In the genomic region with DNA sequence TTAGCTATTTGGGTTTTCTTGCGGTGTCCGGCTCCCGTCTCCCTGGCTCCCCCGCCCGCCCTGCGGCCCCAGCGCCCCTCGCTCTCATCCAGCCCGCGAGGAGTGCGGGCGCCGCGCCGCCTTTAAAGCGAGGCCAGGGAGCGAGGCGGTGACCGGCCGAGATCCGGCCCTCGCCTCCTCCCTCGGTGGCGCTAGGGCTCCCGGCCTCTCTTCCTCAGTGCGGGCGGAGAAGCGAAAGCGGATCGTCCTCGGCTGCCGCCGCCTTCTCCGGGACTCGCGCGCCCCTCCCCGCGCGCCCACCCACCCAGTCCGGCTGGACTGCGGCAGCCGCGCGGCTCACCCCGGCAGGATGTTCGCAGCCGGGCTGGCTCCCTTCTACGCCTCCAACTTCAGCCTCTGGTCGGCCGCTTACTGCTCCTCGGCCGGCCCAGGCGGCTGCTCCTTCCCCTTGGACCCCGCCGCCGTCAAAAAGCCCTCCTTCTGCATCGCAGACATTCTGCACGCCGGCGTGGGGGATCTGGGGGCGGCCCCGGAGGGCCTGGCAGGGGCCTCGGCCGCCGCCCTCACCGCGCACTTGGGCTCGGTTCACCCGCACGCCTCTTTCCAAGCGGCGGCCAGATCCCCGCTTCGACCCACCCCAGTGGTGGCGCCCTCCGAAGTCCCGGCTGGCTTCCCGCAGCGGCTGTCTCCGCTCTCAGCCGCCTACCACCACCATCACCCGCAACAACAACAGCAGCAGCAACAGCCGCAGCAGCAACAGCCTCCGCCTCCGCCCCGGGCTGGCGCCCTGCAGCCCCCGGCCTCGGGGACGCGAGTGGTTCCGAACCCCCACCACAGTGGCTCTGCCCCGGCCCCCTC, we compare ENCODE assay signal across 1 cellular context.
TF ChIP-seq lines count a peak whose summit lies in the region.

No MANE protein-coding gene starts in this region.

TF ChIP-seq in HEK293, 187 proteins besides CTCF, POLR2A, EP300 and RAD21 (continued from another document):
- TF ChIP-seq ZIC2 (tag by site-specific recombination; IDR thresholded peaks at IDR 0.05), result peak; percentile 66
- no peak for TF ChIP-seq ZNF274 (IDR thresholded peaks at IDR 0.05; ENCODE audit: low read length)
- TF ChIP-seq ZNF274 (tag by site-specific recombination; IDR thresholded peaks at IDR 0.05; ENCODE audit: borderline replicate concordance), result no peak
- TF ChIP-seq, protein P1, sequence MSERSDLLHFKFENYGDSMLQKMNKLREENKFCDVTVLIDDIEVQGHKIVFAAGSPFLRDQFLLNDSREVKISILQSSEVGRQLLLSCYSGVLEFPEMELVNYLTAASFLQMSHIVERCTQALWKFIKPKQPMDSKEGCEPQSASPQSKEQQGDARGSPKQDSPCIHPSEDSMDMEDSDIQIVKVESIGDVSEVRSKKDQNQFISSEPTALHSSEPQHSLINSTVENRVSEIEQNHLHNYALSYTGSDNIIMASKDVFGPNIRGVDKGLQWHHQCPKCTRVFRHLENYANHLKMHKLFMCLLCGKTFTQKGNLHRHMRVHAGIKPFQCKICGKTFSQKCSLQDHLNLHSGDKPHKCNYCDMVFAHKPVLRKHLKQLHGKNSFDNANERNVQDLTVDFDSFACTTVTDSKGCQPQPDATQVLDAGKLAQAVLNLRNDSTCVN (tag by site-specific recombination; optimal IDR thresholded peaks at IDR 0.05), result peak; percentile 87
- TF ChIP-seq, protein P2, sequence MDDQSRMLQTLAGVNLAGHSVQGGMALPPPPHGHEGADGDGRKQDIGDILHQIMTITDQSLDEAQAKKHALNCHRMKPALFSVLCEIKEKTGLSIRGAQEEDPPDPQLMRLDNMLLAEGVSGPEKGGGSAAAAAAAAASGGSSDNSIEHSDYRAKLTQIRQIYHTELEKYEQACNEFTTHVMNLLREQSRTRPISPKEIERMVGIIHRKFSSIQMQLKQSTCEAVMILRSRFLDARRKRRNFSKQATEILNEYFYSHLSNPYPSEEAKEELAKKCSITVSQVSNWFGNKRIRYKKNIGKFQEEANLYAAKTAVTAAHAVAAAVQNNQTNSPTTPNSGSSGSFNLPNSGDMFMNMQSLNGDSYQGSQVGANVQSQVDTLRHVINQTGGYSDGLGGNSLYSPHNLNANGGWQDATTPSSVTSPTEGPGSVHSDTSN (CRISPR knock-in tag; IDR thresholded peaks at IDR 0.05), result peak; percentile 57; the same call in 1 of the 2 replicates
- TF ChIP-seq ZNF302 (tag by site-specific recombination; IDR thresholded peaks at IDR 0.05; ENCODE audit: low read depth), result no peak
- TF ChIP-seq, protein P3, sequence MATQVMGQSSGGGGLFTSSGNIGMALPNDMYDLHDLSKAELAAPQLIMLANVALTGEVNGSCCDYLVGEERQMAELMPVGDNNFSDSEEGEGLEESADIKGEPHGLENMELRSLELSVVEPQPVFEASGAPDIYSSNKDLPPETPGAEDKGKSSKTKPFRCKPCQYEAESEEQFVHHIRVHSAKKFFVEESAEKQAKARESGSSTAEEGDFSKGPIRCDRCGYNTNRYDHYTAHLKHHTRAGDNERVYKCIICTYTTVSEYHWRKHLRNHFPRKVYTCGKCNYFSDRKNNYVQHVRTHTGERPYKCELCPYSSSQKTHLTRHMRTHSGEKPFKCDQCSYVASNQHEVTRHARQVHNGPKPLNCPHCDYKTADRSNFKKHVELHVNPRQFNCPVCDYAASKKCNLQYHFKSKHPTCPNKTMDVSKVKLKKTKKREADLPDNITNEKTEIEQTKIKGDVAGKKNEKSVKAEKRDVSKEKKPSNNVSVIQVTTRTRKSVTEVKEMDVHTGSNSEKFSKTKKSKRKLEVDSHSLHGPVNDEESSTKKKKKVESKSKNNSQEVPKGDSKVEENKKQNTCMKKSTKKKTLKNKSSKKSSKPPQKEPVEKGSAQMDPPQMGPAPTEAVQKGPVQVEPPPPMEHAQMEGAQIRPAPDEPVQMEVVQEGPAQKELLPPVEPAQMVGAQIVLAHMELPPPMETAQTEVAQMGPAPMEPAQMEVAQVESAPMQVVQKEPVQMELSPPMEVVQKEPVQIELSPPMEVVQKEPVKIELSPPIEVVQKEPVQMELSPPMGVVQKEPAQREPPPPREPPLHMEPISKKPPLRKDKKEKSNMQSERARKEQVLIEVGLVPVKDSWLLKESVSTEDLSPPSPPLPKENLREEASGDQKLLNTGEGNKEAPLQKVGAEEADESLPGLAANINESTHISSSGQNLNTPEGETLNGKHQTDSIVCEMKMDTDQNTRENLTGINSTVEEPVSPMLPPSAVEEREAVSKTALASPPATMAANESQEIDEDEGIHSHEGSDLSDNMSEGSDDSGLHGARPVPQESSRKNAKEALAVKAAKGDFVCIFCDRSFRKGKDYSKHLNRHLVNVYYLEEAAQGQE (tag by site-specific recombination; IDR thresholded peaks at IDR 0.05), result 0 out of 2 replicates have a peak, but pooled peaks have one; percentile 8
- peak; percentile 64 for TF ChIP-seq EGR2 (tag by site-specific recombination; IDR thresholded peaks at IDR 0.05; ENCODE audit: low read depth)
- no peak for TF ChIP-seq REPIN1 (tag by site-specific recombination; IDR thresholded peaks at IDR 0.05; ENCODE audit: low read depth)
- TF ChIP-seq GFI1B (tag by site-specific recombination; IDR thresholded peaks at IDR 0.05), result no peak
